ENCODE assay signal across 24 cellular contexts in genomic region chr5:499233-500209, GRCh38.
"Had no signal": no experiment of that assay in that cellular context is flagged by ENCODE, and none has a peak within 500 bp of the region (broad histone marks: within the 10 kb centered on the region; RNA-seq: fewer than 3 reads in every experiment).

No MANE protein-coding gene starts in this region.

- H3K4me3 ChIP-seq: esophagus squamous epithelium, gastrocnemius medialis, suprapubic skin, tibial nerve had no signal

- H3K4me1 Mint-ChIP-seq: activated CD4-positive, alpha-beta T cell treated with anti-CD3 and anti-CD28 coated beads, Interleukin-2, amount 10 ng/mL, durations not matched to agents 7 days and 5 days; activated CD8-positive, alpha-beta memory T cell treated with anti-CD3 and anti-CD28 coated beads, Interleukin-2, amount 10 ng/mL, durations not matched to agents 7 days and 5 days; activated naive CD8-positive, alpha-beta T cell treated with anti-CD3 and anti-CD28 coated beads, Interleukin-2, amount 50 U/mL, for 24 hours; endodermal cell had no signal

- H3K4me1 ChIP-seq: gastrocnemius medialis, parathyroid adenoma had no signal

- H3K27ac Mint-ChIP-seq: activated CD4-positive, alpha-beta T cell treated with anti-CD3 and anti-CD28 coated beads, Interleukin-2, amount 10 ng/mL, durations not matched to agents 7 days and 5 days; activated CD8-positive, alpha-beta memory T cell treated with anti-CD3 and anti-CD28 coated beads, Interleukin-2, amount 10 ng/mL, durations not matched to agents 7 days and 5 days; activated CD8-positive, alpha-beta T cell treated with anti-CD3 and anti-CD28 coated beads for 36 hours; activated naive CD8-positive, alpha-beta T cell treated with anti-CD3 and anti-CD28 coated beads, Interleukin-2, amount 50 U/mL, for 24 hours; endodermal cell; natural killer cell treated with Interleukin-12 subunit alpha and Interleukin-12 subunit beta and Interleukin-15 and Interleukin-18, amount 100 ng/mL, for 72 hours; stimulated activated naive CD8-positive, alpha-beta T cell treated with anti-CD3 and anti-CD28 coated beads, Interleukin-15, Interleukin-2, amounts not matched to agents 100 ng/mL and 50 ng/mL, for 24 hours had no signal

- H3K4me3 Mint-ChIP-seq: activated CD4-positive, alpha-beta T cell treated with anti-CD3 and anti-CD28 coated beads, Interleukin-2, amount 10 ng/mL, durations not matched to agents 7 days and 5 days; activated CD8-positive, alpha-beta memory T cell treated with anti-CD3 and anti-CD28 coated beads, Interleukin-2, amount 10 ng/mL, durations not matched to agents 7 days and 5 days; activated CD8-positive, alpha-beta T cell treated with anti-CD3 and anti-CD28 coated beads for 36 hours; activated naive CD8-positive, alpha-beta T cell treated with anti-CD3 and anti-CD28 coated beads, Interleukin-2, amount 50 U/mL, for 24 hours; endodermal cell; natural killer cell treated with Interleukin-12 subunit alpha and Interleukin-12 subunit beta and Interleukin-15 and Interleukin-18, amount 100 ng/mL, for 72 hours; stimulated activated naive CD8-positive, alpha-beta T cell treated with anti-CD3 and anti-CD28 coated beads, Interleukin-15, Interleukin-2, amounts not matched to agents 100 ng/mL and 50 ng/mL, for 24 hours had no signal

- ATAC-seq: activated CD8-positive, alpha-beta memory T cell treated with anti-CD3 and anti-CD28 coated beads, Interleukin-2, amount 10 ng/mL, durations not matched to agents 7 days and 5 days; activated CD8-positive, alpha-beta T cell treated with anti-CD3 and anti-CD28 coated beads for 36 hours; activated naive CD8-positive, alpha-beta T cell treated with anti-CD3 and anti-CD28 coated beads, Interleukin-2, amount 50 U/mL, for 24 hours; gastrocnemius medialis; left ventricle myocardium superior; right cardiac atrium had no signal

- H3K27ac ChIP-seq: esophagus squamous epithelium, gastrocnemius medialis, parathyroid adenoma, suprapubic skin, tibial nerve had no signal

- H3K9me3 Mint-ChIP-seq: activated CD4-positive, alpha-beta T cell treated with anti-CD3 and anti-CD28 coated beads, Interleukin-2, amount 10 ng/mL, durations not matched to agents 7 days and 5 days; activated CD8-positive, alpha-beta T cell treated with anti-CD3 and anti-CD28 coated beads for 36 hours; activated naive CD8-positive, alpha-beta T cell treated with anti-CD3 and anti-CD28 coated beads, Interleukin-2, amount 50 U/mL, for 24 hours; endodermal cell; natural killer cell treated with Interleukin-12 subunit alpha and Interleukin-12 subunit beta and Interleukin-15 and Interleukin-18, amount 100 ng/mL, for 72 hours; stimulated activated naive CD8-positive, alpha-beta T cell treated with anti-CD3 and anti-CD28 coated beads, Interleukin-15, Interleukin-2, amounts not matched to agents 100 ng/mL and 50 ng/mL, for 24 hours had no signal

- H3K9ac ChIP-seq: parathyroid adenoma had no signal

- H3K36me3 ChIP-seq: esophagus squamous epithelium, gastrocnemius medialis, suprapubic skin, tibial nerve had no signal

- H2AFZ ChIP-seq: parathyroid adenoma had no signal

- H3K36me3 Mint-ChIP-seq: activated CD8-positive, alpha-beta memory T cell treated with anti-CD3 and anti-CD28 coated beads, Interleukin-2, amount 10 ng/mL, durations not matched to agents 7 days and 5 days; natural killer cell treated with Interleukin-12 subunit alpha and Interleukin-12 subunit beta and Interleukin-15 and Interleukin-18, amount 100 ng/mL, for 72 hours had no signal

- H3K9me3 ChIP-seq: esophagus squamous epithelium, gastrocnemius medialis, suprapubic skin, tibial nerve had no signal

- DNase-seq: activated CD4-positive, alpha-beta T cell treated with anti-CD3 and anti-CD28 coated beads, Interleukin-2, amount 10 ng/mL, durations not matched to agents 7 days and 5 days; activated CD8-positive, alpha-beta memory T cell treated with anti-CD3 and anti-CD28 coated beads, Interleukin-2, amount 10 ng/mL, durations not matched to agents 7 days and 5 days; activated CD8-positive, alpha-beta T cell treated with anti-CD3 and anti-CD28 coated beads for 36 hours; activated gamma-delta T cell; activated naive CD4-positive, alpha-beta T cell treated with anti-CD3 and anti-CD28 coated beads, Interleukin-2, amount 50 U/mL, for 16 hours; activated naive CD8-positive, alpha-beta T cell treated with anti-CD3 and anti-CD28 coated beads, Interleukin-2, amount 50 U/mL, for 24 hours; activated T-cell treated with anti-CD3 and anti-CD28 coated beads for 4 hours; cerebellar nuclear complex; cortex of kidney; endodermal cell; esophagus squamous epithelium; gastrocnemius medialis; hippocampal formation; left ventricle myocardium superior; mammary epithelial cell; midbrain; stimulated activated CD4-positive, alpha-beta T cell treated with anti-CD3 and anti-CD28 coated beads, Interleukin-12 subunit alpha, Interleukin-12 subunit beta, amount 100 ng/mL, for 4 hours; stimulated activated CD4-positive, alpha-beta T cell treated with anti-CD3 and anti-CD28 coated beads, Interleukin-1b, Interleukin-23, amount 100 ng/mL, for 48 hours had no signal
